In the genomic region with DNA sequence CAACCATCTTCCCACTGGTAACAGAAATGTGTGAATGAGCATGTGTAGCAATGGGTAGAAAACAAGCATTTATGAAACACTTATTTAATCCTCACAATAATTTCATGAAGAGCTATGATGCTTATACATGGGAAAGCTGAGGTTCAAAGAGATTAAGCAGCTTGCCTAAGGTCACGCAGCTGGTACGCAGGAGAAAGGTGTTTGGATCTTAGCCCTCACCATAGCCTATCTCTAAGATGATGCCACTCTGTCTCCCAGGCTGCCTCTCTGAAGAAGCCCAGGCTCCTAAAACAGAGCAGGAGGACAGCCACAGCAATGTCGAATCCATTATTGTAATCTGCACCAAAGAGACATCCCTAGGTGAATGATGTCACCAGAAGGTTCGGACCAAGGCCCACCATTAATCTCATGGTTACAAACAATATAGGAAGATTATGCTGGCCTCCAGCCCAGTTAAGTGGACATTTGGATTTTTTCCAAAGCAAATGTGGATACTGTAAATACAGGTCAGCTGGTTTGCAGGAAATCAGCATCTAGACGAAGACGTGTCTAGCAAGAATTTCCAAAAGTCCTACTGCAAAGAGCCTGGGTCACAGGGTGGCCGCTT, we compare ENCODE assay signal across 16 cellular contexts.
DNase-seq lines count a peak whose midpoint lies in the region; ATAC-seq, FAIRE-seq and TF ChIP-seq lines count a peak whose summit lies in the region.
"Had no signal": no experiment of that assay in that cellular context is flagged by ENCODE, and none has a peak within 500 bp of the region (broad histone marks: within the 10 kb centered on the region; RNA-seq: fewer than 3 reads in every experiment).

No MANE protein-coding gene starts in this region.

- no peak overlapping the region for H3K4me3 Mint-ChIP-seq in natural killer cell
- H3K4me3 Mint-ChIP-seq in H9: no peak overlapping the region
- H3K4me3 Mint-ChIP-seq: CD4-positive, alpha-beta T cell had no signal

- 78% methylated on average over 7 of the region's 7 CpGs for WGBS in A549 (ENCODE audit: missing lambda C conversion rate)
- WGBS in H9 (ENCODE audit: extremely low coverage, insufficient read length, low lambda C conversion rate): no CpG with 5 or more reads among the region's 7 CpGs

- peaks cover 3 to 7% of the 10 kb centered on the region in 2 experiments for H3K27me3 ChIP-seq in endothelial cell of umbilical vein (ENCODE audit: control insufficient read depth in 2 of 2, insufficient read depth in 2 of 2, low read length in 2 of 2)
- H3K27me3 ChIP-seq in H9 (ENCODE audit: insufficient read depth, low read length): no peaks in the 10 kb centered on the region
- H3K27me3 ChIP-seq: cardiac muscle cell had no signal

- H3K27ac Mint-ChIP-seq in natural killer cell: no peak overlapping the region
- H3K27ac Mint-ChIP-seq in H9: no peak overlapping the region
- H3K27ac Mint-ChIP-seq: CD4-positive, alpha-beta T cell had no signal

- H3K4me1 ChIP-seq in A549 (peaks cover 30% of the 10 kb centered on the region), HEK293 (ENCODE audit: control insufficient read depth, insufficient read depth, low read length) (peaks cover 3% of the 10 kb centered on the region), endothelial cell of umbilical vein (ENCODE audit: control insufficient read depth, extremely low read depth, insufficient read depth, low read length) (no peaks in the 10 kb centered on the region), H9 (ENCODE audit: insufficient read depth, low read length) (peaks cover 3% of the 10 kb centered on the region; the same call in 1 of the 2 replicates)

- dilution Hi-C loops in endothelial cell of umbilical vein (cut with MboI; ENCODE audit: extremely low pct_ligation_motif_present, low sequenced_read_pairs): no loop called here

- H3T11ph ChIP-seq in H9 (ENCODE audit: low read length): no peak overlapping the region

- H3K4me2 ChIP-seq in A549 (0 out of 3 replicates have a peak overlapping the region, but pooled peaks have one; percentile 18), endothelial cell of umbilical vein (ENCODE audit: insufficient read depth, low read length) (no peak overlapping the region), H9 (ENCODE audit: insufficient read depth, insufficient read length, low read length) (no peak overlapping the region)

- no peak overlapping the region for H2BK120ac ChIP-seq in H9 (ENCODE audit: low read depth, low read length, poor library complexity, severe bottlenecking)

- H3K9me3 ChIP-seq in A549 (no peaks in the 10 kb centered on the region), HEK293 (ENCODE audit: control insufficient read depth, insufficient read depth, low read depth, low read length) (no peaks in the 10 kb centered on the region), endothelial cell of umbilical vein (replicated peaks; ENCODE audit: control insufficient read depth, insufficient read depth, low read length) (no peaks in the 10 kb centered on the region), H9 (ENCODE audit: control insufficient read depth, low read depth, low read length) (no peaks in the 10 kb centered on the region)

- H3K79me2 ChIP-seq in endothelial cell of umbilical vein (ENCODE audit: control insufficient read depth, insufficient read depth, low read length) (no peaks in the 10 kb centered on the region), H9 (ENCODE audit: insufficient read depth, low read length) (no peaks in the 10 kb centered on the region)

- H3K23ac ChIP-seq in H9 (ENCODE audit: insufficient read length, low read depth, low read length): no peak overlapping the region

- POLR2A ChIA-PET in A549 (lab: Yijun Ruan, JAX) (no interaction called here), HEK293 (lab: Yijun Ruan, JAX) (interaction anchor here (0.8 kb wide), 1 partner anchor 54 kb away, joined by 3 read pairs; no protein-coding TSS in a partner anchor), endothelial cell of umbilical vein (lab: Charles Lee) (no interaction called here)

- no peak overlapping the region for H2AK5ac ChIP-seq in H9 (ENCODE audit: insufficient read length, low read length)

- H3K9me3 Mint-ChIP-seq in natural killer cell (no peaks in the 10 kb centered on the region), H9 (no peaks in the 10 kb centered on the region)
- H3K9me3 Mint-ChIP-seq: CD4-positive, alpha-beta T cell had no signal

- no peak for TF ChIP-seq POLR2A in A549 (IDR thresholded peaks at IDR 0.05; ENCODE audit: low read length)
- no peak for TF ChIP-seq POLR2A in endothelial cell of umbilical vein (IDR thresholded peaks at IDR 0.05; ENCODE audit: low read depth, low read length)

- H2AFZ ChIP-seq in endothelial cell of umbilical vein (ENCODE audit: low read depth, low read length) (no peak overlapping the region), H9 (ENCODE audit: low read length) (no peak overlapping the region)

- H3K14ac ChIP-seq in H9 (ENCODE audit: insufficient read depth, low read length): no peak overlapping the region

- BruUV-seq in endothelial cell of umbilical vein (replicated peaks; lab: Mats Ljungman, UMichigan): no TSS peak

- no peaks in the 10 kb centered on the region for H3K36me3 ChIP-seq in HEK293 (ENCODE audit: control insufficient read depth in 2 of 2, insufficient read depth in 1 of 2, low read length in 2 of 2)
- no peaks in the 10 kb centered on the region for H3K36me3 ChIP-seq in endothelial cell of umbilical vein (ENCODE audit: control insufficient read depth in 2 of 2, extremely low read depth in 1 of 2, insufficient read depth in 2 of 2, low read length in 2 of 2)
- H3K36me3 ChIP-seq: cardiac muscle cell had no signal

- no peak overlapping the region for H4K8ac ChIP-seq in H9 (replicated peaks; ENCODE audit: insufficient read length, low read depth, low read length)

- no peak overlapping the region for H3K56ac ChIP-seq in H9 (ENCODE audit: insufficient read length, low read depth, low read length)

- H4K5ac ChIP-seq in H9 (ENCODE audit: insufficient read length, low read depth, low read length): no peak overlapping the region

- H2BK15ac ChIP-seq in H9 (ENCODE audit: low read depth, low read length): no peak overlapping the region

- intact Hi-C loops in endothelial cell of umbilical vein (cut with micrococcal nuclease) (no loop called here), natural killer cell (cut with micrococcal nuclease) (no loop called here)

- ATAC-seq in A549: no peak
- no peak for ATAC-seq in natural killer cell
- ATAC-seq: Right ventricle myocardium inferior had no signal

- CTCF ChIA-PET in A549 (lab: Yijun Ruan, JAX) (no interaction called here), HEK293 (lab: Yijun Ruan, JAX) (no interaction called here), endothelial cell of umbilical vein (lab: Charles Lee) (no interaction called here)

- no peak for TF ChIP-seq RAD21 in A549 (conservative IDR thresholded peaks at IDR 0.05 in 1 of 2, IDR thresholded peaks at IDR 0.05 in 1 of 2)

- no peak overlapping the region for H3K4me3 ChIP-seq in A549
- no peak overlapping the region for H3K4me3 ChIP-seq in HEK293 (ENCODE audit: low read depth, low read length)
- no peak overlapping the region for H3K4me3 ChIP-seq in endothelial cell of umbilical vein (replicated peaks in 1 of 3; ENCODE audit: insufficient read depth in 1 of 3, low read depth in 1 of 3, low read length in 3 of 3)
- H3K4me3 ChIP-seq: cardiac muscle cell had no signal

- DNase-seq in A549 (ENCODE audit: low read depth in 1 of 2, low spot score in 1 of 2) (no peak), NCI-H748 treated with DMSO at 0.1 percent for 48 hours (lab: John Stamatoyannopoulos, UW) (peak; percentile 76), endothelial cell of umbilical vein (ENCODE audit: low read depth, low spot score) (peak; percentile 56), NCI-H2171 treated with DMSO at 0.1 percent for 48 hours (lab: John Stamatoyannopoulos, UW) (no peak), T-helper 9 cell (no peak), natural killer cell (no peak), H9 (no peak)
- DNase-seq: CD4-positive, alpha-beta T cell; effector CD8-positive, alpha-beta T cell; kidney; midbrain; NCI-H2107; nucleus accumbens had no signal

- no peak for FAIRE-seq in A549 (lab: Jason Lieb, UNC)
- no peak for FAIRE-seq in endothelial cell of umbilical vein (lab: Jason Lieb, UNC)
- FAIRE-seq: kidney had no signal

- H4K91ac ChIP-seq in H9 (ENCODE audit: insufficient read length, low read depth, low read length): no peak overlapping the region

- H3K4me1 Mint-ChIP-seq in natural killer cell (peaks cover 0 to 5% of the 10 kb centered on the region in 2 donors), H9 (peaks cover 17 to 21% of the 10 kb centered on the region in 2 experiments)

- no peak overlapping the region for H3K18ac ChIP-seq in H9 (ENCODE audit: insufficient read length, low read depth, low read length)

- no peak overlapping the region for H3K4ac ChIP-seq in H9 (ENCODE audit: low read depth, low read length)

- H3K79me1 ChIP-seq in H9 (ENCODE audit: insufficient read depth, low read depth, low read length, poor library complexity, severe bottlenecking): no peaks in the 10 kb centered on the region

- H3K27me3 Mint-ChIP-seq in natural killer cell (ENCODE audit: low read depth in 2 of 2) (peaks cover 6 to 7% of the 10 kb centered on the region in 2 donors), H9 (ENCODE audit: low read depth) (peaks cover 37% of the 10 kb centered on the region)

- H2BK20ac ChIP-seq in H9 (ENCODE audit: low read depth, low read length, poor library complexity, severe bottlenecking): no peak overlapping the region

- H3K27ac ChIP-seq in A549: no peak overlapping the region
- no peak overlapping the region for H3K27ac ChIP-seq in HEK293 (ENCODE audit: extremely low read depth, low read depth, low read length)
- no peak overlapping the region for H3K27ac ChIP-seq in endothelial cell of umbilical vein (ENCODE audit: insufficient read depth, low read depth, low read length)
- no peak overlapping the region for H3K27ac ChIP-seq in H9 (ENCODE audit: insufficient read length, low read depth, low read length)
- H3K27ac ChIP-seq: cardiac muscle cell had no signal

- no peaks in the 10 kb centered on the region for H3K9me1 ChIP-seq in endothelial cell of umbilical vein (replicated peaks; ENCODE audit: control insufficient read depth, extremely low read depth, insufficient read depth, low read length)

- H3K9ac ChIP-seq in endothelial cell of umbilical vein (replicated peaks; ENCODE audit: extremely low read depth, insufficient read depth, low read length) (no peak overlapping the region), H9 (ENCODE audit: extremely low read depth, insufficient read length, low read length) (no peak overlapping the region)

- H2BK12ac ChIP-seq in H9 (ENCODE audit: insufficient read length, low read depth, low read length): no peak overlapping the region

- no peaks in the 10 kb centered on the region for H3K23me2 ChIP-seq in H9 (ENCODE audit: insufficient read length, low read depth, low read length, poor library complexity, severe bottlenecking)

- no peaks in the 10 kb centered on the region for H4K20me1 ChIP-seq in endothelial cell of umbilical vein (replicated peaks; ENCODE audit: control insufficient read depth, extremely low read depth, insufficient read depth, low read length)
- no peaks in the 10 kb centered on the region for H4K20me1 ChIP-seq in H9 (ENCODE audit: control insufficient read depth, insufficient read depth, insufficient read length)

- H2BK5ac ChIP-seq in H9 (ENCODE audit: insufficient read length, low read length): no peak overlapping the region

- no peak for TF ChIP-seq CTCF in A549 (IDR thresholded peaks at IDR 0.05)
- no peak for TF ChIP-seq CTCF in HEK293 (tag by site-specific recombination; IDR thresholded peaks at IDR 0.05)
- TF ChIP-seq CTCF in endothelial cell of umbilical vein (IDR thresholded peaks at IDR 0.05; ENCODE audit: extremely low read depth in 1 of 2, insufficient read depth in 1 of 2, low read depth in 1 of 2, low read length in 2 of 2): no peak
- no peak for TF ChIP-seq CTCF in natural killer cell (IDR thresholded peaks at IDR 0.05)
- no peak for TF ChIP-seq CTCF in H9 (conservative IDR thresholded peaks at IDR 0.05)

- TF ChIP-seq EP300 in A549 (IDR thresholded peaks at IDR 0.05): no peak

- H3K36me3 Mint-ChIP-seq in natural killer cell (no peaks in the 10 kb centered on the region), H9 (ENCODE audit: insufficient read depth in 1 of 3, low read depth in 3 of 3) (no peaks in the 10 kb centered on the region)

Comparison
In these comparisons a context has a peak if more than half of its experiments do, and no peak if none do; other contexts are left out.
1. DNase-seq: peak in NCI-H748 treated with DMSO at 0.1 percent for 48 hours (single experiment) and endothelial cell of umbilical vein (single experiment); none in A549 (0 of 2), NCI-H2171 treated with DMSO at 0.1 percent for 48 hours (single experiment), T-helper 9 cell (single experiment), natural killer cell (single experiment) and H9 (single experiment).